In the genomic region with DNA sequence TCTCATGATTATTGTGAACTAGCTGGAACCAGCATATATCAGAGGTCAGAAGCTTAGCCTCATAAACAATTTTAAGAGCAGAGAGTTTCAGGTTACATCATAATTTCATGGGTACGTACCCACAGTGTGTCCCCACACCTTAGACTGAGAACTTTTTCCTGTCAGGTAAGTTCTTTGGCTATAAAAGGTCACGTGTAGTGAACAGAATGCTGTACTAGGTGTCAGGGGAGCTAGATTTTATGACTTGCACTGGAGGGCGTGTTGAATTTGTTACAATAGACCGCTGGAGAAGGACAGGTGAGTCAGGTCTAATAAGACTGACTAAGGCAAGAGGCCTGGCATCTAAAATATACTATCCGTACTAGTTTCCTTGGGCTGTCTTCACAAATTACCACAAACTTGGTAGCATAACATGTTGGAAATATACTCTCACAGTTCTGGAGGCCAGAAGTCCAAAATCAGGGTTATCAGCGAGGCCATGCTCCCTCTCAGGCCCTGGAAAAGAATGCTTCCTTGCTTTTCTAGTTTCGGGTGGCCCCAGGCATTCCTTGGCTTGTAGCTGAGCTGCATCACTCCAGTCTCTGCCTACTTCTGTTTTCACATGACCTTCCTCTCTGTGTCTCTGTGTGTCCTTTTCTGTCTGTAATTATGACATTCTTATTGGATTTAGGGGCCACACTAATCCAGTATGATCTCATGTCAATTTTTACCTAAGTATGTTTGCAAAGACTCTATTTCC, we compare ENCODE assay signal across 18 cellular contexts.
DNase-seq lines count a peak whose midpoint lies in the region; ATAC-seq, FAIRE-seq and TF ChIP-seq lines count a peak whose summit lies in the region.
"Had no signal": no experiment of that assay in that cellular context is flagged by ENCODE, and none has a peak within 500 bp of the region (broad histone marks: within the 10 kb centered on the region; RNA-seq: fewer than 3 reads in every experiment).

No MANE protein-coding gene starts in this region.

- H3K9me2 ChIP-seq in GM23338 (ENCODE audit: insufficient read depth) (0 out of 2 replicates have a peak, but pooled peaks cover 2% of the 10 kb centered on the region), PC-3 (replicated peaks; ENCODE audit: low read length) (no peaks in the 10 kb centered on the region)

- POLR2A ChIA-PET in PC-3 (lab: Charles Lee; ENCODE audit: unreplicated experiment), result no interaction called here

- no peaks in the 10 kb centered on the region for H3K27me3 Mint-ChIP-seq in GM23338 (ENCODE audit: insufficient read depth, low read depth, poor library complexity)

- H3K27ac ChIP-seq in GM23338 (ENCODE audit: low read depth), result no peak overlapping the region
- H3K27ac ChIP-seq in PC-3 (ENCODE audit: low read length), result peak overlapping the region; percentile 73
- no peak overlapping the region for H3K27ac ChIP-seq in pancreas

- no peaks in the 10 kb centered on the region for H3K9me3 Mint-ChIP-seq in GM23338

- TF ChIP-seq CTCF in GM23338 (conservative IDR thresholded peaks at IDR 0.05; ENCODE audit: low read depth in 2 of 2), result no peak
- TF ChIP-seq CTCF in PC-3 (conservative IDR thresholded peaks at IDR 0.05; ENCODE audit: low read depth, low read length), result no peak
- no peak for TF ChIP-seq CTCF in pancreas (IDR thresholded peaks at IDR 0.05)

- no peaks in the 10 kb centered on the region for H3K36me3 ChIP-seq in GM23338 (ENCODE audit: insufficient read depth)
- H3K36me3 ChIP-seq in PC-3 (ENCODE audit: low read depth, low read length), result no peaks in the 10 kb centered on the region
- no peaks in the 10 kb centered on the region for H3K36me3 ChIP-seq in pancreas
- H3K36me3 ChIP-seq: HAP-1, MG63 had no signal

- peak; percentile 76 for FAIRE-seq in pancreas (lab: Jason Lieb, UNC)

- no peaks in the 10 kb centered on the region for H3K36me3 Mint-ChIP-seq in GM23338 (ENCODE audit: low read depth)

- ATAC-seq in GM23338, result no peak
- peak; percentile 81 for ATAC-seq in PC-3
- ATAC-seq in esophagus mucosa, result peak; percentile 97
- no peak for ATAC-seq in pancreas
- ATAC-seq in GM18858 (IDR thresholded peaks at IDR 0.05; ENCODE audit: unreplicated experiment), result no peak
- ATAC-seq in HG02571 (IDR thresholded peaks at IDR 0.05; ENCODE audit: unreplicated experiment), result no peak
- no peak for ATAC-seq in HG02938 (IDR thresholded peaks at IDR 0.05; ENCODE audit: unreplicated experiment)

- H4K20me1 ChIP-seq in GM23338 (replicated peaks; ENCODE audit: insufficient read depth) (no peaks in the 10 kb centered on the region), PC-3 (ENCODE audit: low read length) (no peaks in the 10 kb centered on the region)

- WGBS in pancreas, 2 donors, result 87 to 88% methylated on average over 7 of the region's 7 CpGs

- BruUV-seq in PC-3 (replicated peaks; lab: Mats Ljungman, UMichigan), result no TSS peak

- H3K79me2 ChIP-seq in GM23338 (replicated peaks; ENCODE audit: insufficient read depth) (no peaks in the 10 kb centered on the region), PC-3 (ENCODE audit: low read length) (no peaks in the 10 kb centered on the region)

- H3K4me1 ChIP-seq in GM23338 (ENCODE audit: insufficient read depth) (no peaks in the 10 kb centered on the region), PC-3 (ENCODE audit: insufficient read depth, low read length) (peaks cover 26% of the 10 kb centered on the region), pancreas (no peaks in the 10 kb centered on the region)
- H3K4me1 ChIP-seq: HAP-1 had no signal

- H3K4me1 Mint-ChIP-seq in GM23338, result peaks cover 5% of the 10 kb centered on the region; the same call in 2 of the 3 replicates

- no peak overlapping the region for H2AFZ ChIP-seq in GM23338
- no peak overlapping the region for H2AFZ ChIP-seq in PC-3 (ENCODE audit: low read length)

- H3K27ac Mint-ChIP-seq in GM23338, result no peak overlapping the region

- H3K9me3 ChIP-seq in PC-3 (ENCODE audit: low read length), result no peaks in the 10 kb centered on the region
- no peaks in the 10 kb centered on the region for H3K9me3 ChIP-seq in pancreas
- H3K9me3 ChIP-seq: Caco-2, HAP-1, MG63 had no signal

- H3K4me3 ChIP-seq in GM23338, result no peak overlapping the region
- H3K4me3 ChIP-seq in PC-3 (ENCODE audit: low read length), result no peak overlapping the region
- H3K4me3 ChIP-seq in pancreas, result no peak overlapping the region
- H3K4me3 ChIP-seq: HAP-1, MG63 had no signal

- no peak overlapping the region; the same call in 1 of the 2 replicates for H3K9ac ChIP-seq in PC-3 (ENCODE audit: low read length)

- H3F3A ChIP-seq in GM23338 (replicated peaks; ENCODE audit: low read depth) (no peaks in the 10 kb centered on the region), PC-3 (ENCODE audit: low read length, unreplicated experiment) (no peaks in the 10 kb centered on the region)

- DNase-seq in GM23338 (ENCODE audit: low spot score) (peak; percentile 14), PC-3 (peak; percentile 76), pancreas (no peak)
- DNase-seq: Caco-2; DMS53; KBM-7; MG63; NCI-H1092 treated with DMSO at 0.1 percent for 48 hours; NCI-H187 treated with DMSO at 0.1 percent for 48 hours; NCI-H2171 treated with DMSO at 0.1 percent for 48 hours; NCI-H524; NK-92 treated with Interleukin-12 subunit alpha and Interleukin-12 subunit beta, amount 100 ng/mL, for 24 hours; Right ventricle myocardium superior had no signal

- no peaks in the 10 kb centered on the region for H3K27me3 ChIP-seq in GM23338 (ENCODE audit: insufficient read depth)
- no peaks in the 10 kb centered on the region for H3K27me3 ChIP-seq in PC-3 (ENCODE audit: low read length)
- H3K27me3 ChIP-seq in pancreas, result no peaks in the 10 kb centered on the region
- H3K27me3 ChIP-seq: MG63 had no signal

- intact Hi-C loops in PC-3 (cut with micrococcal nuclease), result loop anchor here (2.0 kb wide), 1 partner anchor 33 kb away; no protein-coding TSS in a partner anchor
- intact Hi-C loops in pancreas (cut with DNase I), result no loop called here

- H3K4me2 ChIP-seq in GM23338 (no peak overlapping the region), PC-3 (ENCODE audit: low read length) (peak overlapping the region; percentile 10; the same call in 1 of the 2 replicates)

- H3K4me3 Mint-ChIP-seq in GM23338, result no peak overlapping the region

- CTCF ChIA-PET in PC-3 (lab: Charles Lee), result interaction anchor here (0.6 kb wide), 1 partner anchor 16 kb away, joined by 3 read pairs; no protein-coding TSS in a partner anchor

TF ChIP-seq in GM23338, 12 proteins besides CTCF, POLR2A, EP300 and RAD21 (continues in another document):
- no peak for TF ChIP-seq STAT1 (IDR thresholded peaks at IDR 0.05; ENCODE audit: unreplicated experiment)
- no peak for TF ChIP-seq ZNF114 (CRISPR knock-in tag; IDR thresholded peaks at IDR 0.05)
- no peak for TF ChIP-seq EZH2 (IDR thresholded peaks at IDR 0.05; ENCODE audit: low read depth, unreplicated experiment)
- TF ChIP-seq, protein P1, sequence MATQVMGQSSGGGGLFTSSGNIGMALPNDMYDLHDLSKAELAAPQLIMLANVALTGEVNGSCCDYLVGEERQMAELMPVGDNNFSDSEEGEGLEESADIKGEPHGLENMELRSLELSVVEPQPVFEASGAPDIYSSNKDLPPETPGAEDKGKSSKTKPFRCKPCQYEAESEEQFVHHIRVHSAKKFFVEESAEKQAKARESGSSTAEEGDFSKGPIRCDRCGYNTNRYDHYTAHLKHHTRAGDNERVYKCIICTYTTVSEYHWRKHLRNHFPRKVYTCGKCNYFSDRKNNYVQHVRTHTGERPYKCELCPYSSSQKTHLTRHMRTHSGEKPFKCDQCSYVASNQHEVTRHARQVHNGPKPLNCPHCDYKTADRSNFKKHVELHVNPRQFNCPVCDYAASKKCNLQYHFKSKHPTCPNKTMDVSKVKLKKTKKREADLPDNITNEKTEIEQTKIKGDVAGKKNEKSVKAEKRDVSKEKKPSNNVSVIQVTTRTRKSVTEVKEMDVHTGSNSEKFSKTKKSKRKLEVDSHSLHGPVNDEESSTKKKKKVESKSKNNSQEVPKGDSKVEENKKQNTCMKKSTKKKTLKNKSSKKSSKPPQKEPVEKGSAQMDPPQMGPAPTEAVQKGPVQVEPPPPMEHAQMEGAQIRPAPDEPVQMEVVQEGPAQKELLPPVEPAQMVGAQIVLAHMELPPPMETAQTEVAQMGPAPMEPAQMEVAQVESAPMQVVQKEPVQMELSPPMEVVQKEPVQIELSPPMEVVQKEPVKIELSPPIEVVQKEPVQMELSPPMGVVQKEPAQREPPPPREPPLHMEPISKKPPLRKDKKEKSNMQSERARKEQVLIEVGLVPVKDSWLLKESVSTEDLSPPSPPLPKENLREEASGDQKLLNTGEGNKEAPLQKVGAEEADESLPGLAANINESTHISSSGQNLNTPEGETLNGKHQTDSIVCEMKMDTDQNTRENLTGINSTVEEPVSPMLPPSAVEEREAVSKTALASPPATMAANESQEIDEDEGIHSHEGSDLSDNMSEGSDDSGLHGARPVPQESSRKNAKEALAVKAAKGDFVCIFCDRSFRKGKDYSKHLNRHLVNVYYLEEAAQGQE (IDR thresholded peaks at IDR 0.05; ENCODE audit: unreplicated experiment), result no peak
- no peak for TF ChIP-seq ZNF331 (CRISPR knock-in tag; IDR thresholded peaks at IDR 0.05; ENCODE audit: low read depth)
- no peak for TF ChIP-seq EZH2phosphoT487 (IDR thresholded peaks at IDR 0.05; ENCODE audit: unreplicated experiment)

Comparison
In these comparisons a context has a peak if more than half of its experiments do, and no peak if none do; other contexts are left out.
1. ATAC-seq: peak in PC-3 (single experiment) and esophagus mucosa (single experiment); none in GM23338 (single experiment), pancreas (0 of 4), GM18858 (single experiment), HG02571 (single experiment) and HG02938 (single experiment).
2. DNase-seq: peak in GM23338 (single experiment) and PC-3 (single experiment); none in pancreas (0 of 6).